ENCODE assay signal across 15 cellular contexts in genomic region chr5:137345396-137345795, GRCh38.
"Had no signal": no experiment of that assay in that cellular context is flagged by ENCODE, and none has a peak within 500 bp of the region (broad histone marks: within the 10 kb centered on the region; RNA-seq: fewer than 3 reads in every experiment).

No MANE protein-coding gene starts in this region.

- H3K9me3 ChIP-seq: body of pancreas, esophagus muscularis mucosa, gastrocnemius medialis, upper lobe of left lung had no signal

- H3K36me3 ChIP-seq: cardiac muscle cell, esophagus muscularis mucosa, gastrocnemius medialis, upper lobe of left lung, WERI-Rb-1 had no signal

- H3K4me3 ChIP-seq: body of pancreas, cardiac muscle cell, esophagus muscularis mucosa, gastrocnemius medialis, lung, upper lobe of left lung had no signal

- DNase-seq: activated CD4-positive, alpha-beta T cell treated with anti-CD3 and anti-CD28 coated beads for 1 hour; activated gamma-delta T cell treated with Interleukin-2 at 50 U/mL for 16 hours; activated T-cell treated with anti-CD3 and anti-CD28 coated beads, Interleukin-2, amount 50 U/mL, for 1 hour; effector memory CD8-positive, alpha-beta T cell; naive thymus-derived CD4-positive, alpha-beta T cell; retina; stimulated activated CD4-positive, alpha-beta T cell treated with anti-CD3 and anti-CD28 coated beads, Interleukin-4, amount 100 ng/mL, for 24 hours; stimulated activated naive CD4-positive, alpha-beta T cell treated with Interleukin-2 at 50 U/mL for 16 hours had no signal

- H3K27ac ChIP-seq: body of pancreas, cardiac muscle cell, esophagus muscularis mucosa, gastrocnemius medialis, upper lobe of left lung, WERI-Rb-1 had no signal

- H3K27me3 ChIP-seq: body of pancreas, cardiac muscle cell, esophagus muscularis mucosa, gastrocnemius medialis, upper lobe of left lung had no signal

- ATAC-seq: effector memory CD8-positive, alpha-beta T cell; naive thymus-derived CD4-positive, alpha-beta T cell had no signal

- H3K4me1 ChIP-seq: body of pancreas, gastrocnemius medialis, upper lobe of left lung had no signal
